Comparison of ENCODE assay signal across 40 cellular contexts in genomic region chr12:33455096-33455495, GRCh38. TPM values are rescaled to one million over a fixed set of nuclear protein-coding genes. Genes with fewer than 3 reads are reported as not detected.
"Had no signal": no experiment of that assay in that cellular context is flagged by ENCODE, and none has a peak within 500 bp of the region (broad histone marks: within the 10 kb centered on the region; RNA-seq: fewer than 3 reads in every experiment).

No MANE protein-coding gene starts in this region.

- DNase-seq: activated effector memory CD4-positive, alpha-beta T cell treated with anti-CD3 and anti-CD28 coated beads, Interleukin-2, amount 50 U/mL, for 16 hours; activated effector memory CD4-positive, alpha-beta T cell treated with Interleukin-2 at 50 U/mL for 16 hours; activated gamma-delta T cell; activated gamma-delta T cell treated with Interleukin-2 at 50 U/mL for 16 hours; activated naive CD4-positive, alpha-beta T cell; activated naive CD4-positive, alpha-beta T cell treated with anti-CD3 and anti-CD28 coated beads, Interleukin-2, amount 10 ng/mL, durations not matched to agents 7 days and 5 days; activated naive CD4-positive, alpha-beta T cell treated with anti-CD3 and anti-CD28 coated beads, Interleukin-2, amount 50 U/mL, for 16 hours; activated naive CD4-positive, alpha-beta T cell treated with Interleukin-2 at 50 U/mL for 16 hours; activated naive CD8-positive, alpha-beta T cell treated with anti-CD3 and anti-CD28 coated beads for 36 hours; activated naive CD8-positive, alpha-beta T cell treated with anti-CD3 and anti-CD28 coated beads, Interleukin-2, amount 10 ng/mL, durations not matched to agents 7 days and 5 days; activated naive CD8-positive, alpha-beta T cell treated with anti-CD3 and anti-CD28 coated beads, Interleukin-2, amount 50 U/mL, for 24 hours; activated T-cell treated with anti-CD3 and anti-CD28 coated beads, Interleukin-2, amount 50 U/mL, for 1 hour; activated T-cell treated with anti-CD3 and anti-CD28 coated beads, Interleukin-2, amount 50 U/mL, for 24 hours; activated T-cell treated with anti-CD3 and anti-CD28 coated beads, Interleukin-2, amount 50 U/mL, for 4 hours; activated T-cell treated with anti-CD3 and anti-CD28 coated beads, Interleukin-2, amount 50 U/mL, for 48 hours; activated T-cell treated with anti-CD3 and anti-CD28 coated beads, Interleukin-2, amount 50 U/mL, for 72 hours; adrenal gland; amniotic stem cell; amygdala; anterior cingulate cortex; aorta; body of pancreas; brain microvascular endothelial cell; caudate nucleus; central memory CD4-positive, alpha-beta T cell; cerebellar nuclear complex had no signal

- H3K4me3 Mint-ChIP-seq: activated naive CD4-positive, alpha-beta T cell treated with anti-CD3 and anti-CD28 coated beads, Interleukin-2, amount 10 ng/mL, durations not matched to agents 7 days and 5 days; activated naive CD4-positive, alpha-beta T cell treated with anti-CD3 and anti-CD28 coated beads, Interleukin-2, amount 50 U/mL, for 24 hours; activated naive CD8-positive, alpha-beta T cell; activated naive CD8-positive, alpha-beta T cell treated with anti-CD3 and anti-CD28 coated beads for 36 hours; activated naive CD8-positive, alpha-beta T cell treated with anti-CD3 and anti-CD28 coated beads, Interleukin-2, amount 10 ng/mL, durations not matched to agents 7 days and 5 days; activated naive CD8-positive, alpha-beta T cell treated with anti-CD3 and anti-CD28 coated beads, Interleukin-2, amount 50 U/mL, for 24 hours; activated T-cell treated with anti-CD3 and anti-CD28 coated beads, Interleukin-2, amount 50 U/mL, for 24 hours; activated T-cell treated with anti-CD3 and anti-CD28 coated beads, Interleukin-2, amount 50 U/mL, for 4 hours; activated T-cell treated with anti-CD3 and anti-CD28 coated beads, Interleukin-2, amount 50 U/mL, for 72 hours; activated T-helper 1 cell treated with anti-CD3 and anti-CD28 coated beads, Interleukin-12 subunit alpha, Interleukin-12 subunit beta, Interleukin-2, Interleukin-4 antibody, amounts not matched to agents 30 ng/mL and 10 ng/mL and 1 ng/mL, durations not matched to agents 14 hours and 24 hours and 36 hours; activated T-helper 17 cell treated with anti-CD3 and anti-CD28 coated beads, Interleukin-2, amount 50 U/mL, for 72 hours; brain; central memory CD8-positive, alpha-beta T cell had no signal

- H3K36me3 Mint-ChIP-seq: activated naive CD4-positive, alpha-beta T cell treated with anti-CD3 and anti-CD28 coated beads, Interleukin-2, amount 10 ng/mL, durations not matched to agents 7 days and 5 days; activated naive CD4-positive, alpha-beta T cell treated with anti-CD3 and anti-CD28 coated beads, Interleukin-2, amount 50 U/mL, for 24 hours; activated naive CD4-positive, alpha-beta T cell treated with anti-CD3 and anti-CD28 coated beads, Interleukin-2, amount 50 U/mL, for 72 hours; activated naive CD8-positive, alpha-beta T cell; activated naive CD8-positive, alpha-beta T cell treated with anti-CD3 and anti-CD28 coated beads for 36 hours; activated naive CD8-positive, alpha-beta T cell treated with anti-CD3 and anti-CD28 coated beads, Interleukin-2, amount 10 ng/mL, durations not matched to agents 7 days and 5 days; brain had no signal

- H3K27ac Mint-ChIP-seq: activated naive CD4-positive, alpha-beta T cell treated with anti-CD3 and anti-CD28 coated beads, Interleukin-2, amount 10 ng/mL, durations not matched to agents 7 days and 5 days; activated naive CD4-positive, alpha-beta T cell treated with anti-CD3 and anti-CD28 coated beads, Interleukin-2, amount 50 U/mL, for 24 hours; activated naive CD4-positive, alpha-beta T cell treated with anti-CD3 and anti-CD28 coated beads, Interleukin-2, amount 50 U/mL, for 72 hours; activated naive CD8-positive, alpha-beta T cell; activated naive CD8-positive, alpha-beta T cell treated with anti-CD3 and anti-CD28 coated beads for 36 hours; activated naive CD8-positive, alpha-beta T cell treated with anti-CD3 and anti-CD28 coated beads, Interleukin-2, amount 10 ng/mL, durations not matched to agents 7 days and 5 days; activated naive CD8-positive, alpha-beta T cell treated with anti-CD3 and anti-CD28 coated beads, Interleukin-2, amount 50 U/mL, for 24 hours; activated T-cell treated with anti-CD3 and anti-CD28 coated beads, Interleukin-2, amount 50 U/mL, for 24 hours; activated T-cell treated with anti-CD3 and anti-CD28 coated beads, Interleukin-2, amount 50 U/mL, for 72 hours; activated T-helper 1 cell treated with anti-CD3 and anti-CD28 coated beads, Interleukin-12 subunit alpha, Interleukin-12 subunit beta, Interleukin-2, Interleukin-4 antibody, amounts not matched to agents 30 ng/mL and 10 ng/mL and 1 ng/mL, durations not matched to agents 14 hours and 24 hours and 36 hours; activated T-helper 17 cell treated with anti-CD3 and anti-CD28 coated beads, Interleukin-2, amount 50 U/mL, for 72 hours; activated T-helper 2 cell treated with anti-CD3 and anti-CD28 coated beads, Interferon-gamma antibody, Interleukin-2, Interleukin-4, amounts not matched to agents 10 μg/mL and 5 μg/mL and 100 μg/mL, durations not matched to agents 14 hours and 24 hours and 36 hours; brain had no signal

- H3K9me3 ChIP-seq: ascending aorta, body of pancreas, breast epithelium had no signal

- H3K4me3 ChIP-seq: adrenal gland, ascending aorta, body of pancreas, breast epithelium, cardiac muscle cell had no signal

- H3K27me3 Mint-ChIP-seq: activated naive CD4-positive, alpha-beta T cell treated with anti-CD3 and anti-CD28 coated beads, Interleukin-2, amount 10 ng/mL, durations not matched to agents 7 days and 5 days; activated naive CD4-positive, alpha-beta T cell treated with anti-CD3 and anti-CD28 coated beads, Interleukin-2, amount 50 U/mL, for 24 hours; activated naive CD8-positive, alpha-beta T cell; activated naive CD8-positive, alpha-beta T cell treated with anti-CD3 and anti-CD28 coated beads for 36 hours; activated naive CD8-positive, alpha-beta T cell treated with anti-CD3 and anti-CD28 coated beads, Interleukin-2, amount 10 ng/mL, durations not matched to agents 7 days and 5 days; activated naive CD8-positive, alpha-beta T cell treated with anti-CD3 and anti-CD28 coated beads, Interleukin-2, amount 50 U/mL, for 24 hours; activated T-cell treated with anti-CD3 and anti-CD28 coated beads, Interleukin-2, amount 50 U/mL, for 24 hours; activated T-helper 17 cell treated with anti-CD3 and anti-CD28 coated beads, Interleukin-2, amount 50 U/mL, for 72 hours; central memory CD8-positive, alpha-beta T cell had no signal

- H3K4me1 ChIP-seq: adrenal gland, ascending aorta, body of pancreas, breast epithelium had no signal

- H3K27me3 ChIP-seq: adrenal gland, ascending aorta, body of pancreas, brain microvascular endothelial cell, breast epithelium, cardiac muscle cell had no signal

- H3K9me3 Mint-ChIP-seq: activated naive CD4-positive, alpha-beta T cell treated with anti-CD3 and anti-CD28 coated beads, Interleukin-2, amount 50 U/mL, for 24 hours; activated T-cell treated with anti-CD3 and anti-CD28 coated beads, Interleukin-2, amount 50 U/mL, for 24 hours; activated T-helper 1 cell treated with anti-CD3 and anti-CD28 coated beads, Interleukin-12 subunit alpha, Interleukin-12 subunit beta, Interleukin-2, Interleukin-4 antibody, amounts not matched to agents 30 ng/mL and 10 ng/mL and 1 ng/mL, durations not matched to agents 14 hours and 24 hours and 36 hours; activated T-helper 2 cell treated with anti-CD3 and anti-CD28 coated beads, Interferon-gamma antibody, Interleukin-2, Interleukin-4, amounts not matched to agents 10 μg/mL and 5 μg/mL and 100 μg/mL, durations not matched to agents 14 hours and 24 hours and 36 hours had no signal

- H3K27ac ChIP-seq: adrenal gland, ascending aorta, body of pancreas, brain microvascular endothelial cell, breast epithelium, cardiac muscle cell had no signal

- H3K36me3 ChIP-seq: adrenal gland, ascending aorta, brain microvascular endothelial cell, breast epithelium, cardiac muscle cell had no signal

- H3K4me1 Mint-ChIP-seq: activated naive CD4-positive, alpha-beta T cell treated with anti-CD3 and anti-CD28 coated beads, Interleukin-2, amount 10 ng/mL, durations not matched to agents 7 days and 5 days; activated naive CD4-positive, alpha-beta T cell treated with anti-CD3 and anti-CD28 coated beads, Interleukin-2, amount 50 U/mL, for 24 hours; activated naive CD8-positive, alpha-beta T cell treated with anti-CD3 and anti-CD28 coated beads for 36 hours; activated naive CD8-positive, alpha-beta T cell treated with anti-CD3 and anti-CD28 coated beads, Interleukin-2, amount 10 ng/mL, durations not matched to agents 7 days and 5 days; activated naive CD8-positive, alpha-beta T cell treated with anti-CD3 and anti-CD28 coated beads, Interleukin-2, amount 50 U/mL, for 24 hours; activated T-helper 17 cell treated with anti-CD3 and anti-CD28 coated beads, Interleukin-2, amount 50 U/mL, for 72 hours; brain; central memory CD8-positive, alpha-beta T cell had no signal

RNA-seq across cellular contexts. Expression of gene SYT10, which starts 15.5 kb away (rescaled TPM):
- total RNA-seq: activated naive CD4-positive, alpha-beta T cell treated with anti-CD3 and anti-CD28 coated beads, Interleukin-2, amount 50 U/mL, for 72 hours; activated naive CD8-positive, alpha-beta T cell treated with anti-CD3 and anti-CD28 coated beads for 36 hours; activated naive CD8-positive, alpha-beta T cell treated with anti-CD3 and anti-CD28 coated beads, Interleukin-2, amount 10 ng/mL, durations not matched to agents 7 days and 5 days; activated T-cell treated with anti-CD3 and anti-CD28 coated beads, Interleukin-2, amount 50 U/mL, for 4 hours; activated T-cell treated with anti-CD3 and anti-CD28 coated beads, Interleukin-2, amount 50 U/mL, for 72 hours; activated T-helper 1 cell treated with anti-CD3 and anti-CD28 coated beads, Interleukin-12 subunit alpha, Interleukin-12 subunit beta, Interleukin-2, Interleukin-4 antibody, amounts not matched to agents 30 ng/mL and 10 ng/mL and 1 ng/mL, durations not matched to agents 14 hours and 24 hours and 36 hours; activated T-helper 17 cell treated with anti-CD3 and anti-CD28 coated beads, Interleukin-2, amount 50 U/mL, for 72 hours; activated T-helper 2 cell treated with anti-CD3 and anti-CD28 coated beads, Interferon-gamma antibody, Interleukin-2, Interleukin-4, amounts not matched to agents 10 μg/mL and 5 μg/mL and 100 μg/mL, durations not matched to agents 14 hours and 24 hours and 36 hours; ascending aorta; body of pancreas; breast epithelium; bronchial epithelial cell; cardiac septum; chondrocyte had no signal
- polyA plus RNA-seq: aorta had no signal
